Comparison of ENCODE assay signal across 2 cellular contexts in genomic region chr9:124770359-124771020, GRCh38.
TF ChIP-seq lines count a peak whose summit lies in the region.

No MANE protein-coding gene starts in this region.

TF ChIP-seq in IMR-90, 13 proteins besides CTCF, POLR2A, EP300 and RAD21:
- TF ChIP-seq MXI1 (IDR thresholded peaks at IDR 0.05; ENCODE audit: borderline replicate concordance, low read depth, low read length) (no peak), RCOR1 (IDR thresholded peaks at IDR 0.05; ENCODE audit: insufficient replicate concordance, low read length) (no peak), SMC3 (IDR thresholded peaks at IDR 0.05; ENCODE audit: low read depth, low read length) (no peak), CEBPB (IDR thresholded peaks at IDR 0.05; ENCODE audit: low read depth, low read length) (no peak), USF2 (IDR thresholded peaks at IDR 0.05; ENCODE audit: low read depth, low read length) (no peak), MAFK (IDR thresholded peaks at IDR 0.05; ENCODE audit: low read depth, low read length) (no peak)

TF ChIP-seq in GM12891, 5 proteins besides CTCF, POLR2A, EP300 and RAD21 (continued from another document):
- no peak for TF ChIP-seq TAF1 (IDR thresholded peaks at IDR 0.05; ENCODE audit: low read depth, low read length)
- TF ChIP-seq POU2F2 (IDR thresholded peaks at IDR 0.05; ENCODE audit: low read depth, low read length): no peak
- no peak for TF ChIP-seq PAX5 (IDR thresholded peaks at IDR 0.05; ENCODE audit: insufficient read depth, low read length, severe bottlenecking)
